8 cellular contexts compared by ENCODE assay signal in genomic region chr3:192831111-192831644, GRCh38.
DNase-seq lines count a peak whose midpoint lies in the region; ATAC-seq and TF ChIP-seq lines count a peak whose summit lies in the region.

No MANE protein-coding gene starts in this region.

- H3K4me1 ChIP-seq in right lobe of liver (no peaks in the 10 kb centered on the region), lower lobe of right lung (peaks cover 10% of the 10 kb centered on the region)
- H3K4me1 ChIP-seq in CD4-positive, alpha-beta memory T cell (ENCODE audit: insufficient read depth, low read length) = no peaks in the 10 kb centered on the region

- peaks cover 0 to 6% (median 0%) of the 10 kb centered on the region in 8 donors for H3K9me3 Mint-ChIP-seq in CD4-positive, alpha-beta memory T cell

- TF ChIP-seq CTCF in AG09309 (IDR thresholded peaks at IDR 0.05; ENCODE audit: control insufficient read depth, insufficient read depth, low read depth, low read length, missing control alignments) (no peak), fibroblast of mammary gland (conservative IDR thresholded peaks at IDR 0.05; ENCODE audit: control insufficient read depth, insufficient read depth, low read depth, low read length) (no peak), right lobe of liver (IDR thresholded peaks at IDR 0.05) (no peak), lower lobe of right lung (IDR thresholded peaks at IDR 0.05) (no peak)

- DNase-seq in AG09309 (ENCODE audit: low read depth) (peak; percentile 77), M059J (ENCODE audit: low read depth) (peak; percentile 91), fibroblast of mammary gland (ENCODE audit: low read depth) (peak; percentile 98), right lobe of liver (no peak), erythroblast (lab: John Stamatoyannopoulos, UW) (no peak), lower lobe of right lung (no peak)
- DNase-seq in CD4-positive, alpha-beta memory T cell = no peak

- intact Hi-C loops in right lobe of liver (cut with DNase I) (no loop called here), lower lobe of right lung (cut with DNase I) (no loop called here)
- intact Hi-C loops in CD4-positive, alpha-beta memory T cell (cut with micrococcal nuclease) = no loop called here

- no peaks in the 10 kb centered on the region for H3K27me3 Mint-ChIP-seq in CD4-positive, alpha-beta memory T cell

- H3K27ac ChIP-seq in right lobe of liver = no peak overlapping the region
- no peak overlapping the region for H3K27ac ChIP-seq in lower lobe of right lung
- H3K27ac ChIP-seq in CD4-positive, alpha-beta memory T cell (ENCODE audit: low read depth, low read length) = no peak overlapping the region

- 50% methylated on average over 2 of the region's 6 CpGs for WGBS in right lobe of liver (ENCODE audit: insufficient coverage, low coverage, low lambda C conversion rate, missing lambda C conversion rate)

- H3K9me3 ChIP-seq in right lobe of liver (no peaks in the 10 kb centered on the region), lower lobe of right lung (no peaks in the 10 kb centered on the region)
- no peaks in the 10 kb centered on the region for H3K9me3 ChIP-seq in CD4-positive, alpha-beta memory T cell (ENCODE audit: control insufficient read depth in 1 of 2, low read length in 2 of 2)

- H3K4me1 Mint-ChIP-seq in CD4-positive, alpha-beta memory T cell = peaks cover 5 to 28% (median 21%) of the 10 kb centered on the region in 4 donors

- no peaks in the 10 kb centered on the region for H3K27me3 ChIP-seq in right lobe of liver
- H3K27me3 ChIP-seq in lower lobe of right lung (ENCODE audit: low read depth) = no peaks in the 10 kb centered on the region
- no peaks in the 10 kb centered on the region for H3K27me3 ChIP-seq in CD4-positive, alpha-beta memory T cell (ENCODE audit: insufficient read depth, low read length)

- H3K36me3 ChIP-seq in right lobe of liver = no peaks in the 10 kb centered on the region
- no peaks in the 10 kb centered on the region for H3K36me3 ChIP-seq in lower lobe of right lung
- H3K36me3 ChIP-seq in CD4-positive, alpha-beta memory T cell (ENCODE audit: insufficient read depth, low read length) = no peaks in the 10 kb centered on the region

- CTCF ChIA-PET in CD4-positive, alpha-beta memory T cell (lab: Charles Lee; ENCODE audit: partially characterized antibody) = interaction anchor here (0.7 kb wide), 1 partner anchor 66 kb away, joined by 3 read pairs; no protein-coding TSS in a partner anchor

- H3K36me3 Mint-ChIP-seq in CD4-positive, alpha-beta memory T cell = no peaks in the 10 kb centered on the region

- ATAC-seq in GM19372 (IDR thresholded peaks at IDR 0.05; ENCODE audit: low read depth, unreplicated experiment) = peak; percentile 49
- no peak for ATAC-seq in right lobe of liver
- ATAC-seq in lower lobe of right lung = no peak

- H3K27ac Mint-ChIP-seq in CD4-positive, alpha-beta memory T cell = peak overlapping the region in 1 of 7 donors; percentile 83

- H3K4me3 ChIP-seq in AG09309 (ENCODE audit: control insufficient read depth, low read depth, low read length) (no peak overlapping the region), fibroblast of mammary gland (ENCODE audit: control insufficient read depth, low read depth, low read length) (peak overlapping the region; percentile 0), right lobe of liver (no peak overlapping the region), lower lobe of right lung (no peak overlapping the region)
- H3K4me3 ChIP-seq in CD4-positive, alpha-beta memory T cell (ENCODE audit: low read length in 2 of 2) = no peak overlapping the region

- H3K4me3 Mint-ChIP-seq in CD4-positive, alpha-beta memory T cell = peak overlapping the region in 1 of 8 donors; percentile 25

- POLR2A ChIA-PET in CD4-positive, alpha-beta memory T cell (lab: Charles Lee; ENCODE audit: partially characterized antibody) = no interaction called here

- TF ChIP-seq POLR2A in right lobe of liver (IDR thresholded peaks at IDR 0.05) = no peak
- TF ChIP-seq POLR2A in erythroblast (IDR thresholded peaks at IDR 0.05; ENCODE audit: low read length) = no peak

Comparison
In these comparisons a context has a peak if more than half of its experiments do, and no peak if none do; other contexts are left out.
1. DNase-seq: peak in AG09309 (single experiment), M059J (single experiment) and fibroblast of mammary gland (single experiment); none in right lobe of liver (0 of 3), erythroblast (0 of 2), lower lobe of right lung (single experiment) and CD4-positive, alpha-beta memory T cell (0 of 5).